Comparison of ENCODE assay signal across 12 cellular contexts in the genomic region with DNA sequence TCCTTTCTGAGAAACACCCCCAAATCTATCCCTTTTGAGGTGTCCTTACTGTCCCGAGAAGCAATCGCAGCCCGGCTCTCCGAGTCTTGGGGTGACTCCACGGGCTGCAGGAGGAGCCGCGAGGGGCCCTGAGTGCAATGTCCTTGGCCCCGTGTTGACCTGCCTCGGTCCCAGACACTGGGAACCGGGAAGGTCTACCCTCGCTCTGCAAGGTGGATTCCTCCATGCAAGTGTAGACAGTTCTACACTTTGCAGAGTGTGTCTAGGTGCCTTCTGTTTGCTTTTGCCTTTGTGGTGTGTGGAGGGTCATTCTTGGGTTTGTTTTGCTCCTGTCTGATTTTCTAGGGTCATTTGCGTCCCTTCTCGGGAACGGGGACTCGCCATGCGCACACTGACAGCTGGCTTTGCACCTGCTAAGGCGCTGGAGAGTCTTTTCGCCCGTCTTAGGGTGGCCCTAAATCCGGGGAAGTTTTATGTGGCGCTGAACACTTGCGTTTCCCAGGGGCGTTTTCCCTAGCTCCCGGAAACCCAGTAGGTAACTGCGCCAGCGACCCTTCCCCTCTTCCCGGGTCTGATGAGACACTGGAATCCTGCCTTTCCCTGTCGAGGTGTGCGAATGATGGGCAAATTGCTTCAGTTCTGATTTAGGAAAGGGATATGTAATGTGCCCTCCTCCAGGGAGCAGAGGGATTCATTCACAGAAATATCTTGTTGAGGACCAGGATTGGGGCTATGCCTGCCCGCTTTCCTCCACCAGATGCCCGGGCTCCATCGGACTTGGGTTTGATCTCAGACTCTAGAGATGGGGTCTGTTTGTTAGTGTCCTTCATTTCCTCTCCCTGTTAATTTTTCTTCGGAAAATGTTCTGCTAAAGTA. TPM values are rescaled to one million over a fixed set of nuclear protein-coding genes. Genes with fewer than 3 reads are reported as not detected.
DNase-seq lines count a peak whose midpoint lies in the region; ATAC-seq and TF ChIP-seq lines count a peak whose summit lies in the region.
"Had no signal": no experiment of that assay in that cellular context is flagged by ENCODE, and none has a peak within 500 bp of the region (broad histone marks: within the 10 kb centered on the region; RNA-seq: fewer than 3 reads in every experiment).

No MANE protein-coding gene starts in this region.

- H3K4me3 ChIP-seq in H7 (ENCODE audit: insufficient read depth, low read depth, low read length) (peak overlapping the region; percentile 65), right cardiac atrium (ENCODE audit: low read length) (peak overlapping the region; percentile 1)
- H3K4me3 ChIP-seq: right lobe of liver had no signal

- DNase-seq in H7 (peak; percentile 19), right cardiac atrium (peak in 1 of 3 donors; percentile 34), progenitor cell of endocrine pancreas (ENCODE audit: low spot score, unreplicated experiment) (no peak), NCI-H446 (lab: John Stamatoyannopoulos, UW) (no peak)
- no peak for DNase-seq in activated CD8-positive, alpha-beta memory T cell treated with anti-CD3 and anti-CD28 coated beads for 24 hours
- DNase-seq in naive thymus-derived CD8-positive, alpha-beta T cell: no peak
- DNase-seq: activated naive CD8-positive, alpha-beta T cell treated with anti-CD3 and anti-CD28 coated beads, Interleukin-2, amount 10 ng/mL, durations not matched to agents 7 days and 5 days; kidney glomerular epithelial cell; right lobe of liver; SIG-M5 had no signal

- H3K4me3 Mint-ChIP-seq in progenitor cell of endocrine pancreas (ENCODE audit: low read depth): peak overlapping the region; percentile 75
- no peak overlapping the region for H3K4me3 Mint-ChIP-seq in naive thymus-derived CD8-positive, alpha-beta T cell
- H3K4me3 Mint-ChIP-seq: activated naive CD8-positive, alpha-beta T cell treated with anti-CD3 and anti-CD28 coated beads, Interleukin-2, amount 10 ng/mL, durations not matched to agents 7 days and 5 days had no signal

- 9% methylated on average over 33 of the region's 33 CpGs for WGBS in right cardiac atrium

- peaks cover 2% of the 10 kb centered on the region for H3K9me3 Mint-ChIP-seq in progenitor cell of endocrine pancreas (ENCODE audit: low read depth)
- no peaks in the 10 kb centered on the region for H3K9me3 Mint-ChIP-seq in naive thymus-derived CD8-positive, alpha-beta T cell

- H3K36me3 Mint-ChIP-seq in progenitor cell of endocrine pancreas (ENCODE audit: insufficient read depth): no peaks in the 10 kb centered on the region
- peaks cover 0 to 4% (median 0%) of the 10 kb centered on the region in 3 donors for H3K36me3 Mint-ChIP-seq in naive thymus-derived CD8-positive, alpha-beta T cell
- H3K36me3 Mint-ChIP-seq: activated naive CD8-positive, alpha-beta T cell treated with anti-CD3 and anti-CD28 coated beads, Interleukin-2, amount 10 ng/mL, durations not matched to agents 7 days and 5 days had no signal

- ATAC-seq in SK-N-SH treated with all-trans-retinoic acid at 6 μM for 48 hours (peak; percentile 36), right cardiac atrium (no peak), GM18858 (IDR thresholded peaks at IDR 0.05; ENCODE audit: unreplicated experiment) (no peak)
- ATAC-seq in naive thymus-derived CD8-positive, alpha-beta T cell: no peak

- peaks cover 8% of the 10 kb centered on the region for H3K4me1 Mint-ChIP-seq in progenitor cell of endocrine pancreas (ENCODE audit: low read depth)
- peaks cover 0 to 6% (median 5%) of the 10 kb centered on the region in 4 donors for H3K4me1 Mint-ChIP-seq in naive thymus-derived CD8-positive, alpha-beta T cell
- H3K4me1 Mint-ChIP-seq: activated naive CD8-positive, alpha-beta T cell treated with anti-CD3 and anti-CD28 coated beads, Interleukin-2, amount 10 ng/mL, durations not matched to agents 7 days and 5 days had no signal

- H3K4me1 ChIP-seq in right cardiac atrium (ENCODE audit: control insufficient read depth, insufficient read depth, low read length): no peaks in the 10 kb centered on the region
- H3K4me1 ChIP-seq: right lobe of liver had no signal

- H3K27ac Mint-ChIP-seq in progenitor cell of endocrine pancreas: peak overlapping the region; percentile 51
- H3K27ac Mint-ChIP-seq in naive thymus-derived CD8-positive, alpha-beta T cell: no peak overlapping the region
- H3K27ac Mint-ChIP-seq: activated naive CD8-positive, alpha-beta T cell treated with anti-CD3 and anti-CD28 coated beads, Interleukin-2, amount 10 ng/mL, durations not matched to agents 7 days and 5 days had no signal

- H3K27ac ChIP-seq in right cardiac atrium (ENCODE audit: low read length): no peak overlapping the region
- H3K27ac ChIP-seq: right lobe of liver had no signal

- no peaks in the 10 kb centered on the region for H3K36me3 ChIP-seq in H7 (replicated peaks; ENCODE audit: control insufficient read depth, insufficient read depth, low read length)
- H3K36me3 ChIP-seq: right lobe of liver had no signal

- POLR2A ChIA-PET in naive thymus-derived CD8-positive, alpha-beta T cell (lab: Charles Lee): no interaction called here

- intact Hi-C loops in right cardiac atrium (cut with DNase I): no loop called here

- no peak for TF ChIP-seq CTCF in progenitor cell of endocrine pancreas (IDR thresholded peaks at IDR 0.05; ENCODE audit: unreplicated experiment)

- H3K27me3 Mint-ChIP-seq in progenitor cell of endocrine pancreas: peaks cover 80% of the 10 kb centered on the region
- H3K27me3 Mint-ChIP-seq in naive thymus-derived CD8-positive, alpha-beta T cell: peaks cover 28 to 77% (median 33%) of the 10 kb centered on the region in 5 donors

- H3K9me3 ChIP-seq in right cardiac atrium (ENCODE audit: control insufficient read depth, low read length): no peaks in the 10 kb centered on the region
- H3K9me3 ChIP-seq: right lobe of liver had no signal

- H3K27me3 ChIP-seq in H7 (ENCODE audit: control insufficient read depth, insufficient read depth, low read length) (peaks cover 36% of the 10 kb centered on the region), right cardiac atrium (ENCODE audit: control insufficient read depth, insufficient read depth) (no peaks in the 10 kb centered on the region)

TF ChIP-seq in SK-N-SH treated with all-trans-retinoic acid at 6 μM for 48 hours, 23 proteins besides CTCF, POLR2A, EP300 and RAD21 (continues in another document):
- TF ChIP-seq ZFP3 (CRISPR knock-in tag; IDR thresholded peaks at IDR 0.05): no peak
- no peak for TF ChIP-seq ZFP30 (CRISPR knock-in tag; IDR thresholded peaks at IDR 0.05)
- no peak for TF ChIP-seq TCF4 (CRISPR knock-in tag; IDR thresholded peaks at IDR 0.05; ENCODE audit: borderline replicate concordance)
- TF ChIP-seq ZNF70 (CRISPR knock-in tag; IDR thresholded peaks at IDR 0.05): no peak
- TF ChIP-seq, protein P1, sequence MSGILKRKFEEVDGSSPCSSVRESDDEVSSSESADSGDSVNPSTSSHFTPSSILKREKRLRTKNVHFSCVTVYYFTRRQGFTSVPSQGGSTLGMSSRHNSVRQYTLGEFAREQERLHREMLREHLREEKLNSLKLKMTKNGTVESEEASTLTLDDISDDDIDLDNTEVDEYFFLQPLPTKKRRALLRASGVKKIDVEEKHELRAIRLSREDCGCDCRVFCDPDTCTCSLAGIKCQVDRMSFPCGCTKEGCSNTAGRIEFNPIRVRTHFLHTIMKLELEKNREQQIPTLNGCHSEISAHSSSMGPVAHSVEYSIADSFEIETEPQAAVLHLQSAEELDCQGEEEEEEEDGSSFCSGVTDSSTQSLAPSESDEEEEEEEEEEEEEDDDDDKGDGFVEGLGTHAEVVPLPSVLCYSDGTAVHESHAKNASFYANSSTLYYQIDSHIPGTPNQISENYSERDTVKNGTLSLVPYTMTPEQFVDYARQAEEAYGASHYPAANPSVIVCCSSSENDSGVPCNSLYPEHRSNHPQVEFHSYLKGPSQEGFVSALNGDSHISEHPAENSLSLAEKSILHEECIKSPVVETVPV (CRISPR knock-in tag; IDR thresholded peaks at IDR 0.05): no peak
- TF ChIP-seq CREB5 (CRISPR knock-in tag; IDR thresholded peaks at IDR 0.05; ENCODE audit: low read depth): no peak
- no peak for TF ChIP-seq ZC3H10 (CRISPR knock-in tag; IDR thresholded peaks at IDR 0.05)
- TF ChIP-seq ZNF8 (CRISPR knock-in tag; IDR thresholded peaks at IDR 0.05): no peak
- no peak for TF ChIP-seq RARB (CRISPR knock-in tag; IDR thresholded peaks at IDR 0.05)
- TF ChIP-seq ARNTL (CRISPR knock-in tag; IDR thresholded peaks at IDR 0.05; ENCODE audit: borderline replicate concordance, low read depth): no peak
- no peak for TF ChIP-seq GLIS3 (CRISPR knock-in tag; IDR thresholded peaks at IDR 0.05)
- no peak for TF ChIP-seq BACH2 (CRISPR knock-in tag; IDR thresholded peaks at IDR 0.05; ENCODE audit: borderline replicate concordance)
- TF ChIP-seq PPARA (CRISPR knock-in tag; IDR thresholded peaks at IDR 0.05; ENCODE audit: borderline replicate concordance): no peak
- TF ChIP-seq ZNF565 (CRISPR knock-in tag; conservative IDR thresholded peaks at IDR 0.05; ENCODE audit: low read depth): no peak

RNA-seq across cellular contexts. Expression of gene SERTM1, which starts 0.8 kb away (rescaled TPM):
- total RNA-seq in H7 (2014; rRNA removed; shearing (Covaris generic)): 0.45 and 0.55 TPM in 2 replicates
- total RNA-seq in right cardiac atrium: under 1 TPM in 3 of 4 donors, not detected in 1; 0.14 to 0.25 (median 0.15) TPM
- 0.02 TPM for polyA plus RNA-seq in right cardiac atrium
- total RNA-seq in progenitor cell of endocrine pancreas: 0.22 and 0.24 TPM in 2 replicates
- total RNA-seq in naive thymus-derived CD8-positive, alpha-beta T cell: not detected
- polyA plus RNA-seq in naive thymus-derived CD8-positive, alpha-beta T cell: not detected
- total RNA-seq: activated naive CD8-positive, alpha-beta T cell treated with anti-CD3 and anti-CD28 coated beads, Interleukin-2, amount 10 ng/mL, durations not matched to agents 7 days and 5 days; right lobe of liver had no signal
